ENCODE assay signal across 18 cellular contexts in the genomic region with DNA sequence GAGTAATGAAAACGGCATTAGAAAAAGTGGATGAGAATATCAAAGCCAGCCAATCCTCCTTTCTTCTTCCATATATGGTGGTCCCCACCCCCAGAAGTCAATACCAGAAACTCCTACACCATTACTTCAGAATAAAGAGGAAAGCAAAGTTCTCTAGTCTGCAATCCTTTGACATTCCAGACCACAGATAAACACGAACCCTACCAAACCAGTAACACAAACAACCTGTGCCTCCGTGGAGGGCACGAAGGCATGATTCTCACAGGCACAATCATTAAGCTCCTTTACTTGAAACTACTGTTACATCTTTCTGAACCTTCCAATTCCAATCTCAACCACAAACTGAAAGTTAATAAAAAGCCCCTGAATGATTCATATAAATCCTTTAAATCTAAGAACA. TPM values are rescaled to one million over a fixed set of nuclear protein-coding genes. Genes with fewer than 3 reads are reported as not detected.
DNase-seq lines count a peak whose midpoint lies in the region; FAIRE-seq and TF ChIP-seq lines count a peak whose summit lies in the region.
"Had no signal": no experiment of that assay in that cellular context is flagged by ENCODE, and none has a peak within 500 bp of the region (broad histone marks: within the 10 kb centered on the region; RNA-seq: fewer than 3 reads in every experiment).

No MANE protein-coding gene starts in this region.

- peak overlapping the region; percentile 43 for H3K4me3 Mint-ChIP-seq in chondrocyte (ENCODE audit: unreplicated experiment)

- no peaks in the 10 kb centered on the region for H3K9me3 ChIP-seq in HUES6 (ENCODE audit: control insufficient read depth, insufficient read depth, low read depth, low read length)
- no peaks in the 10 kb centered on the region for H3K9me3 ChIP-seq in mesenchymal stem cell (ENCODE audit: control insufficient read depth, low read length)
- H3K9me3 ChIP-seq in transverse colon: no peaks in the 10 kb centered on the region
- H3K9me3 ChIP-seq: colonic mucosa had no signal

- H2BK15ac ChIP-seq in mesenchymal stem cell (ENCODE audit: low read depth, poor library complexity, severe bottlenecking): no peak overlapping the region

- no peaks in the 10 kb centered on the region for H3K9me3 Mint-ChIP-seq in chondrocyte (ENCODE audit: low read depth)
- H3K9me3 Mint-ChIP-seq: activated T-helper 2 cell treated with anti-CD3 and anti-CD28 coated beads, Interferon-gamma antibody, Interleukin-2, Interleukin-4, amounts not matched to agents 10 μg/mL and 5 μg/mL and 100 μg/mL, durations not matched to agents 14 hours and 24 hours and 36 hours had no signal

- no peak overlapping the region for H4K91ac ChIP-seq in mesenchymal stem cell (ENCODE audit: low read length)

- DNase-seq in AG08396 (ENCODE audit: low spot score): peak; percentile 34
- no peak for DNase-seq in chondrocyte (ENCODE audit: low spot score)
- DNase-seq in mesenchymal stem cell: peak; percentile 30
- no peak for DNase-seq in NK-92 (lab: John Stamatoyannopoulos, UW; ENCODE audit: unreplicated experiment)
- no peak for DNase-seq in DMS153 treated with DMSO at 0.1 percent for 48 hours (lab: John Stamatoyannopoulos, UW; ENCODE audit: unreplicated experiment)
- no peak for DNase-seq in H54 (ENCODE audit: insufficient read length, low spot score)
- DNase-seq in transverse colon: no peak
- DNase-seq: activated CD4-positive, alpha-beta T cell treated with anti-CD3 and anti-CD28 coated beads for 48 hours; colonic mucosa; DMS79 treated with DMSO at 0.1 percent for 48 hours; foreskin melanocyte; NCI-H2081; SW 1271 had no signal

- no peak overlapping the region for H3K14ac ChIP-seq in mesenchymal stem cell (ENCODE audit: low read length in 2 of 2)

- no peak overlapping the region for H3K4ac ChIP-seq in mesenchymal stem cell (ENCODE audit: low read depth in 1 of 2, low read length in 2 of 2)

- no peak overlapping the region for H3K4me3 ChIP-seq in HUES6 (ENCODE audit: low read depth, low read length)
- H3K4me3 ChIP-seq in mesenchymal stem cell (ENCODE audit: insufficient read depth in 1 of 2, low read depth in 1 of 2, low read length in 2 of 2): no peak overlapping the region
- no peak overlapping the region for H3K4me3 ChIP-seq in transverse colon
- H3K4me3 ChIP-seq: colonic mucosa, lung had no signal

- no peak overlapping the region for H2BK12ac ChIP-seq in mesenchymal stem cell (ENCODE audit: low read length in 2 of 2)

- H3K27ac ChIP-seq in HUES6 (ENCODE audit: low read depth, low read length) (peak overlapping the region; percentile 51; the same call in 1 of the 2 replicates), mesenchymal stem cell (ENCODE audit: low read length, poor library complexity, severe bottlenecking) (peak overlapping the region; percentile 81), transverse colon (peak overlapping the region in 1 of 4 donors; percentile 3)
- H3K27ac ChIP-seq: colonic mucosa, KMS-11, parathyroid adenoma had no signal

- no peak overlapping the region for H2AK5ac ChIP-seq in mesenchymal stem cell (ENCODE audit: low read length, severe bottlenecking)

- H3K27me3 ChIP-seq in HUES6 (ENCODE audit: control insufficient read depth, insufficient read depth, low read length) (no peaks in the 10 kb centered on the region), mesenchymal stem cell (ENCODE audit: control insufficient read depth in 1 of 2, insufficient read depth in 1 of 2, low read length in 2 of 2) (no peaks in the 10 kb centered on the region), transverse colon (no peaks in the 10 kb centered on the region)
- H3K27me3 ChIP-seq: colonic mucosa had no signal

- in situ Hi-C loops in transverse colon (cut with MboI; ENCODE audit: low pct_ligation_motif_present in 1 of 4, low pct_unique_long_range_greater_than_20kb in 1 of 4, low sequenced_read_pairs in 3 of 4): no loop called here

- H2BK120ac ChIP-seq in mesenchymal stem cell (ENCODE audit: low read depth, low read length): no peak overlapping the region

- H3K79me1 ChIP-seq in mesenchymal stem cell (replicated peaks; ENCODE audit: low read length, poor library complexity, severe bottlenecking): peaks cover 8% of the 10 kb centered on the region

- peak overlapping the region; percentile 31 for H3K4me2 ChIP-seq in mesenchymal stem cell (ENCODE audit: low read length, poor library complexity, severe bottlenecking)
- H3K4me2 ChIP-seq: KMS-11 had no signal

- WGBS in mesenchymal stem cell: 32% methylated on average over 4 of the region's 4 CpGs
- WGBS in transverse colon (ENCODE audit: low coverage in 1 of 2), 2 donors: 21 to 38% methylated on average over 4 of the region's 4 CpGs

- H3K4me1 ChIP-seq in HUES6 (ENCODE audit: control insufficient read depth, insufficient read depth, low read length): peaks cover 44% of the 10 kb centered on the region
- peaks cover 6% of the 10 kb centered on the region for H3K4me1 ChIP-seq in mesenchymal stem cell (ENCODE audit: control insufficient read depth, insufficient read depth, low read depth, low read length)
- H3K4me1 ChIP-seq in transverse colon: peaks cover 6 to 51% (median 14%) of the 10 kb centered on the region in 4 donors

- no peak for TF ChIP-seq POLR2A in H54 (IDR thresholded peaks at IDR 0.05; ENCODE audit: low read depth, low read length)
- TF ChIP-seq POLR2A in transverse colon (IDR thresholded peaks at IDR 0.05): no peak

- no peak for FAIRE-seq in H54 (lab: Jason Lieb, UNC)

- peak overlapping the region in 1 of 2 experiments; percentile 37 for H3K18ac ChIP-seq in mesenchymal stem cell (ENCODE audit: low read depth in 1 of 2, low read length in 2 of 2)

- H3K36me3 Mint-ChIP-seq in chondrocyte (ENCODE audit: low read depth): no peaks in the 10 kb centered on the region

- H3K27ac Mint-ChIP-seq in chondrocyte (ENCODE audit: unreplicated experiment): peak overlapping the region; percentile 66
- H3K27ac Mint-ChIP-seq: activated T-helper 2 cell treated with anti-CD3 and anti-CD28 coated beads, Interferon-gamma antibody, Interleukin-2, Interleukin-4, amounts not matched to agents 10 μg/mL and 5 μg/mL and 100 μg/mL, durations not matched to agents 14 hours and 24 hours and 36 hours had no signal

- H3K9ac ChIP-seq in HUES6 (ENCODE audit: low read length) (no peak overlapping the region), mesenchymal stem cell (ENCODE audit: low read length) (no peak overlapping the region)
- H3K9ac ChIP-seq: KMS-11, parathyroid adenoma had no signal

- H2AFZ ChIP-seq in mesenchymal stem cell (ENCODE audit: low read depth, low read length): no peak overlapping the region

- H3K27me3 Mint-ChIP-seq in chondrocyte (ENCODE audit: low read depth): no peaks in the 10 kb centered on the region

- peaks cover 20% of the 10 kb centered on the region for H3K4me1 Mint-ChIP-seq in chondrocyte (ENCODE audit: low read depth)

- TF ChIP-seq EP300 in transverse colon (IDR thresholded peaks at IDR 0.05; ENCODE audit: low read depth): no peak

- H3K23ac ChIP-seq in mesenchymal stem cell (ENCODE audit: low read length in 2 of 2): no peak overlapping the region

- H3K36me3 ChIP-seq in HUES6 (ENCODE audit: control insufficient read depth, insufficient read depth, low read length): no peaks in the 10 kb centered on the region
- H3K36me3 ChIP-seq in mesenchymal stem cell (ENCODE audit: control insufficient read depth in 1 of 2, insufficient read depth in 2 of 2, low read depth in 1 of 2, low read length in 2 of 2): no peaks in the 10 kb centered on the region
- H3K36me3 ChIP-seq in transverse colon: no peaks in the 10 kb centered on the region
- H3K36me3 ChIP-seq: colonic mucosa had no signal

- no peak overlapping the region for H4K8ac ChIP-seq in mesenchymal stem cell (ENCODE audit: low read length)

- TF ChIP-seq CTCF in chondrocyte (IDR thresholded peaks at IDR 0.05): no peak
- no peak for TF ChIP-seq CTCF in transverse colon (IDR thresholded peaks at IDR 0.05)

- intact Hi-C loops in transverse colon (cut with DNase I; ENCODE audit: low total_unique reads): no loop called here

- no peak overlapping the region for H2BK5ac ChIP-seq in mesenchymal stem cell (ENCODE audit: low read depth, low read length, poor library complexity, severe bottlenecking)

RNA-seq across cellular contexts. Expression of gene MAML3, which starts 16.3 kb away (rescaled TPM):
- total RNA-seq in chondrocyte (1.6 to 7.2 TPM (median 2.0 TPM) in 3 replicates), transverse colon (10 to 100 TPM; 16.1 to 40.0 (median 18.1) TPM)
- 2.5 TPM for polyA plus RNA-seq in mesenchymal stem cell (2013, experiment 1 of 2)
- polyA plus RNA-seq in mesenchymal stem cell (2013, experiment 2 of 2): 2.4 TPM

Comparison
In these comparisons a context has a peak if more than half of its experiments do, and no peak if none do; other contexts are left out.
1. DNase-seq: peak in AG08396 (single experiment) and mesenchymal stem cell (single experiment); none in chondrocyte (single experiment), NK-92 (single experiment), DMS153 treated with DMSO at 0.1 percent for 48 hours (single experiment), H54 (single experiment) and transverse colon (single experiment).